In genomic region chr3:157755254-157755653, GRCh38 we compare ENCODE assay signal across 17 cellular contexts.
DNase-seq lines count a peak whose midpoint lies in the region; ATAC-seq and TF ChIP-seq lines count a peak whose summit lies in the region.
"Had no signal": no experiment of that assay in that cellular context is flagged by ENCODE, and none has a peak within 500 bp of the region (broad histone marks: within the 10 kb centered on the region; RNA-seq: fewer than 3 reads in every experiment).

No MANE protein-coding gene starts in this region.

- H3K4me1 Mint-ChIP-seq in GM23338 = peaks cover 33% of the 10 kb centered on the region; the same call in 2 of the 3 replicates
- no peaks in the 10 kb centered on the region for H3K4me1 Mint-ChIP-seq in osteocyte (ENCODE audit: unreplicated experiment)
- H3K4me1 Mint-ChIP-seq: activated naive CD4-positive, alpha-beta T cell treated with anti-CD3 and anti-CD28 coated beads, Interleukin-2, amount 10 ng/mL, durations not matched to agents 7 days and 5 days had no signal

- no peaks in the 10 kb centered on the region for H3K27me3 Mint-ChIP-seq in GM23338 (ENCODE audit: insufficient read depth, low read depth, poor library complexity)
- peaks cover 45% of the 10 kb centered on the region for H3K27me3 Mint-ChIP-seq in osteocyte (ENCODE audit: unreplicated experiment)
- H3K27me3 Mint-ChIP-seq: activated naive CD4-positive, alpha-beta T cell treated with anti-CD3 and anti-CD28 coated beads, Interleukin-2, amount 10 ng/mL, durations not matched to agents 7 days and 5 days had no signal

- peak; percentile 49 for ATAC-seq in GM23338
- ATAC-seq: lower lobe of right lung had no signal

- H3K9ac ChIP-seq in fibroblast of lung (ENCODE audit: insufficient read depth, low read length) = no peak overlapping the region

- no peaks in the 10 kb centered on the region for H3F3A ChIP-seq in GM23338 (replicated peaks; ENCODE audit: low read depth)

- TF ChIP-seq CTCF in GM23338 (conservative IDR thresholded peaks at IDR 0.05; ENCODE audit: low read depth in 2 of 2) (peak; percentile 14 to 59; a peak in 2 of 4 replicates), fibroblast of lung (conservative IDR thresholded peaks at IDR 0.05 in 1 of 2, IDR thresholded peaks at IDR 0.05 in 1 of 2; ENCODE audit: low read depth in 1 of 2, low read length in 2 of 2) (peak; percentile 9 to 27), osteocyte (IDR thresholded peaks at IDR 0.05) (peak; percentile 35)

- no peaks in the 10 kb centered on the region for H3K79me2 ChIP-seq in GM23338 (replicated peaks; ENCODE audit: insufficient read depth)
- no peaks in the 10 kb centered on the region for H3K79me2 ChIP-seq in fibroblast of lung (ENCODE audit: control insufficient read depth, insufficient read depth, low read length)

- H3K9me2 ChIP-seq in GM23338 (ENCODE audit: insufficient read depth) = no peaks in the 10 kb centered on the region

- H3K4me2 ChIP-seq in GM23338 (peak overlapping the region; percentile 41; the same call in 1 of the 2 replicates), fibroblast of lung (ENCODE audit: extremely low read depth, insufficient read depth, low read length) (no peak overlapping the region)

- H3K4me3 ChIP-seq in GM23338 = no peak overlapping the region
- H3K4me3 ChIP-seq in fibroblast of lung (replicated peaks in 1 of 4; ENCODE audit: control extremely low read depth in 1 of 4, insufficient read depth in 1 of 4, low read depth in 3 of 4, low read length in 4 of 4) = no peak overlapping the region
- H3K4me3 ChIP-seq: lower lobe of right lung, SK-N-MC, testis had no signal

- H3K27ac ChIP-seq in GM23338 (ENCODE audit: low read depth) = 0 out of 2 replicates have a peak overlapping the region, but pooled peaks have one; percentile 7
- no peak overlapping the region for H3K27ac ChIP-seq in fibroblast of lung (ENCODE audit: insufficient read depth, low read length)
- H3K27ac ChIP-seq: epithelial cell of prostate, lower lobe of right lung, SK-N-MC, testis, WERI-Rb-1 had no signal

- H3K4me3 Mint-ChIP-seq in GM23338 (no peak overlapping the region), osteocyte (ENCODE audit: unreplicated experiment) (no peak overlapping the region)
- H3K4me3 Mint-ChIP-seq: activated naive CD4-positive, alpha-beta T cell treated with anti-CD3 and anti-CD28 coated beads, Interleukin-2, amount 10 ng/mL, durations not matched to agents 7 days and 5 days had no signal

- H3K9me3 Mint-ChIP-seq in GM23338 (no peaks in the 10 kb centered on the region), osteocyte (ENCODE audit: unreplicated experiment) (peaks cover 3% of the 10 kb centered on the region)
- H3K9me3 Mint-ChIP-seq: activated naive CD4-positive, alpha-beta T cell treated with anti-CD3 and anti-CD28 coated beads, Interleukin-2, amount 10 ng/mL, durations not matched to agents 7 days and 5 days had no signal

- H2AFZ ChIP-seq in GM23338 = no peak overlapping the region
- no peak overlapping the region for H2AFZ ChIP-seq in fibroblast of lung (ENCODE audit: low read length)

- no peaks in the 10 kb centered on the region for H3K9me3 ChIP-seq in fibroblast of lung (ENCODE audit: control insufficient read depth, insufficient read depth, low read depth, low read length)
- H3K9me3 ChIP-seq: lower lobe of right lung, testis had no signal

- H3K36me3 Mint-ChIP-seq in GM23338 (ENCODE audit: low read depth) (no peaks in the 10 kb centered on the region), osteocyte (ENCODE audit: unreplicated experiment) (no peaks in the 10 kb centered on the region)
- H3K36me3 Mint-ChIP-seq: activated naive CD4-positive, alpha-beta T cell treated with anti-CD3 and anti-CD28 coated beads, Interleukin-2, amount 10 ng/mL, durations not matched to agents 7 days and 5 days had no signal

- DNase-seq in GM23338 (ENCODE audit: low spot score) = peak; percentile 64
- DNase-seq in RPMI7951 (ENCODE audit: low read depth) = peak; percentile 13
- no peak for DNase-seq in fibroblast of lung (ENCODE audit: low read depth in 2 of 2)
- DNase-seq in osteocyte (ENCODE audit: extremely low spot score, unreplicated experiment) = no peak
- DNase-seq in stimulated activated CD4-positive, alpha-beta T cell treated with anti-CD3 and anti-CD28 coated beads, Interleukin-1b, Interleukin-23, amount 100 ng/mL, for 48 hours = no peak
- no peak for DNase-seq in H4 (ENCODE audit: low spot score)
- no peak for DNase-seq in NCI-H128 (lab: John Stamatoyannopoulos, UW; ENCODE audit: unreplicated experiment)
- DNase-seq: activated naive CD4-positive, alpha-beta T cell treated with anti-CD3 and anti-CD28 coated beads, Interleukin-2, amount 10 ng/mL, durations not matched to agents 7 days and 5 days; cerebellar nuclear complex; lower lobe of right lung; NCI-H187 treated with DMSO at 0.1 percent for 48 hours; NK-92 treated with Interleukin-12 subunit alpha and Interleukin-12 subunit beta, amount 100 ng/mL, for 24 hours; nucleus accumbens; testis; WERI-Rb-1 had no signal

- H3K27ac Mint-ChIP-seq in GM23338 = no peak overlapping the region
- H3K27ac Mint-ChIP-seq in osteocyte (ENCODE audit: unreplicated experiment) = no peak overlapping the region
- H3K27ac Mint-ChIP-seq: activated naive CD4-positive, alpha-beta T cell treated with anti-CD3 and anti-CD28 coated beads, Interleukin-2, amount 10 ng/mL, durations not matched to agents 7 days and 5 days had no signal

- H3K27me3 ChIP-seq in GM23338 (ENCODE audit: insufficient read depth) = no peaks in the 10 kb centered on the region
- no peaks in the 10 kb centered on the region for H3K27me3 ChIP-seq in fibroblast of lung (ENCODE audit: control insufficient read depth, insufficient read depth, low read length)
- H3K27me3 ChIP-seq: testis had no signal

- H3K36me3 ChIP-seq in GM23338 (ENCODE audit: insufficient read depth) (no peaks in the 10 kb centered on the region), fibroblast of lung (ENCODE audit: control insufficient read depth, insufficient read depth, low read length) (no peaks in the 10 kb centered on the region)
- H3K36me3 ChIP-seq: lower lobe of right lung, WERI-Rb-1 had no signal

- no peaks in the 10 kb centered on the region for H4K20me1 ChIP-seq in GM23338 (replicated peaks; ENCODE audit: insufficient read depth)
- H4K20me1 ChIP-seq in fibroblast of lung (ENCODE audit: control insufficient read depth, extremely low read depth, insufficient read depth, low read length) = no peaks in the 10 kb centered on the region

- H3K4me1 ChIP-seq in GM23338 (ENCODE audit: insufficient read depth) = peaks cover 17% of the 10 kb centered on the region
- H3K4me1 ChIP-seq in fibroblast of lung (ENCODE audit: control insufficient read depth, extremely low read depth, insufficient read depth, low read length) = no peaks in the 10 kb centered on the region
- H3K4me1 ChIP-seq: lower lobe of right lung, testis had no signal

TF ChIP-seq in GM23338, 12 proteins besides CTCF, POLR2A, EP300 and RAD21:
- TF ChIP-seq NANOG (IDR thresholded peaks at IDR 0.05; ENCODE audit: borderline replicate concordance) = no peak
- no peak for TF ChIP-seq STAT1 (IDR thresholded peaks at IDR 0.05; ENCODE audit: unreplicated experiment)
- TF ChIP-seq JUNB (IDR thresholded peaks at IDR 0.05; ENCODE audit: unreplicated experiment) = no peak
TF ChIP-seq in GM23338: peak in this region for 0.

Comparison
In these comparisons a context has a peak if more than half of its experiments do, and no peak if none do; other contexts are left out.
1. DNase-seq: peak in GM23338 (single experiment) and RPMI7951 (single experiment); none in fibroblast of lung (0 of 2), osteocyte (single experiment), stimulated activated CD4-positive, alpha-beta T cell treated with anti-CD3 and anti-CD28 coated beads, Interleukin-1b, Interleukin-23, amount 100 ng/mL, for 48 hours (single experiment), H4 (single experiment) and NCI-H128 (single experiment).
2. Peak in every context shown above with its lines, with median percentiles within 50 percentile points of each other: CTCF ChIP-seq.